ENCODE assay signal across 9 cellular contexts in the genomic region with DNA sequence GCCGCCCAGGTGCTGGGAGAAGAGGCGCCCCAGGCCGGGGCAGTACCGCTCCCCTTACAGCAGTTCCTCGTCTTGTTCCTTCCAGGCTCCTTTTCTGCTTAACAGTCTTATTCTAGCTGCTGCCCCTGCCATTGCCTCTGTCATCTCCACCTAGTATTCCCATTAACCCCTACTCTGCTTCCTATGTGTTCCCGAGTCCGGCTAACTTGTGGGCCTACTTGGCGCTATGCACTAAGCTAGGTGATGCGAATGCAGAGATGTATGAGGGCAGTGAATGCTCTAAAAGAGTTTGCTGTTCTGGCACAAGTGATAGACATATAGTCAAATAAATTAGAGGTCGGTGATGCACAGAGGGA. TPM values are rescaled to one million over a fixed set of nuclear protein-coding genes. Genes with fewer than 3 reads are reported as not detected.
DNase-seq lines count a peak whose midpoint lies in the region; ATAC-seq and TF ChIP-seq lines count a peak whose summit lies in the region.
"Had no signal": no experiment of that assay in that cellular context is flagged by ENCODE, and none has a peak within 500 bp of the region (broad histone marks: within the 10 kb centered on the region; RNA-seq: fewer than 3 reads in every experiment).

No MANE protein-coding gene starts in this region.

- no peaks in the 10 kb centered on the region for H3K9me3 Mint-ChIP-seq in central memory CD8-positive, alpha-beta T cell
- H3K9me3 Mint-ChIP-seq in neural progenitor cell = no peaks in the 10 kb centered on the region

- peaks cover 36% of the 10 kb centered on the region for H3K4me1 ChIP-seq in BLaER1
- H3K4me1 ChIP-seq in KMS-11 (ENCODE audit: low read depth, poor library complexity, severe bottlenecking) = peaks cover 13% of the 10 kb centered on the region
- H3K4me1 ChIP-seq in neural progenitor cell = peaks cover 6% of the 10 kb centered on the region

- DNase-seq in central memory CD8-positive, alpha-beta T cell (ENCODE audit: low spot score in 2 of 2) = no peak
- DNase-seq in neural progenitor cell (ENCODE audit: low spot score) (no peak), T-helper 9 cell (no peak), cerebellar cortex (ENCODE audit: low spot score) (no peak), SHP77 treated with DMSO at 0.1 percent for 48 hours (lab: John Stamatoyannopoulos, UW) (no peak)

- H3K36me3 ChIP-seq in BLaER1 (peaks cover 17% of the 10 kb centered on the region), KMS-11 (ENCODE audit: insufficient read depth) (no peaks in the 10 kb centered on the region), neural progenitor cell (no peaks in the 10 kb centered on the region)

- peak overlapping the region; percentile 77 for H3K4me3 Mint-ChIP-seq in central memory CD8-positive, alpha-beta T cell
- peak overlapping the region; percentile 96 for H3K4me3 Mint-ChIP-seq in neural progenitor cell

- H3K27ac ChIP-seq in BLaER1 (no peak overlapping the region), KMS-11 (no peak overlapping the region), neural progenitor cell (no peak overlapping the region)

- no peak for ATAC-seq in central memory CD8-positive, alpha-beta T cell (replicated peaks; ENCODE audit: extremely low read depth, poor library complexity, severe bottlenecking)
- no peak for ATAC-seq in HG02884 (IDR thresholded peaks at IDR 0.05; ENCODE audit: unreplicated experiment)

- no peaks in the 10 kb centered on the region for H3K36me3 Mint-ChIP-seq in central memory CD8-positive, alpha-beta T cell (ENCODE audit: insufficient read depth)
- H3K36me3 Mint-ChIP-seq in neural progenitor cell = peaks cover 6% of the 10 kb centered on the region

- H3K4me3 ChIP-seq in BLaER1 (peak overlapping the region; percentile 75), KMS-11 (IDR thresholded peaks at IDR 0.05; ENCODE audit: insufficient read depth, low read depth, low read length) (peak overlapping the region; percentile 97), neural progenitor cell (peak overlapping the region; percentile 68)

- H3K27me3 ChIP-seq in BLaER1 (no peaks in the 10 kb centered on the region), KMS-11 (ENCODE audit: insufficient read depth, low read depth) (peaks cover 4% of the 10 kb centered on the region; the same call in 1 of the 2 replicates), neural progenitor cell (no peaks in the 10 kb centered on the region)

- H3K27me3 Mint-ChIP-seq in central memory CD8-positive, alpha-beta T cell = peaks cover 48% of the 10 kb centered on the region
- H3K27me3 Mint-ChIP-seq in neural progenitor cell (ENCODE audit: insufficient read depth, low read depth) = peaks cover 3% of the 10 kb centered on the region

- no peaks in the 10 kb centered on the region for H4K20me1 ChIP-seq in BLaER1
- H4K20me1 ChIP-seq in KMS-11 (ENCODE audit: insufficient read depth) = no peaks in the 10 kb centered on the region
- no peaks in the 10 kb centered on the region for H4K20me1 ChIP-seq in neural progenitor cell (ENCODE audit: low read depth)

- H3F3A ChIP-seq in neural progenitor cell (ENCODE audit: low read depth) = no peaks in the 10 kb centered on the region

- H3K9ac ChIP-seq in BLaER1 (peak overlapping the region; percentile 78), KMS-11 (no peak overlapping the region; the same call in 1 of the 2 replicates), neural progenitor cell (no peak overlapping the region)

- peak overlapping the region; percentile 56 for H3K27ac Mint-ChIP-seq in central memory CD8-positive, alpha-beta T cell (ENCODE audit: low read depth)
- no peak overlapping the region for H3K27ac Mint-ChIP-seq in neural progenitor cell

- H3K79me2 ChIP-seq in KMS-11 (ENCODE audit: insufficient read depth, low read depth) (no peaks in the 10 kb centered on the region), neural progenitor cell (ENCODE audit: low read depth) (peaks cover 26% of the 10 kb centered on the region)

- H3K4me1 Mint-ChIP-seq in central memory CD8-positive, alpha-beta T cell = peaks cover 10% of the 10 kb centered on the region
- H3K4me1 Mint-ChIP-seq in neural progenitor cell = peaks cover 21% of the 10 kb centered on the region

- H3K4me2 ChIP-seq in BLaER1 = peak overlapping the region; percentile 94
- H3K4me2 ChIP-seq in KMS-11 = peak overlapping the region; percentile 70
- peak overlapping the region; percentile 84 for H3K4me2 ChIP-seq in neural progenitor cell

- H3K9me3 ChIP-seq in BLaER1 (no peaks in the 10 kb centered on the region), neural progenitor cell (ENCODE audit: low read depth) (no peaks in the 10 kb centered on the region)

- H2AFZ ChIP-seq in KMS-11 (ENCODE audit: low read depth) (peak overlapping the region; percentile 62), neural progenitor cell (replicated peaks) (peak overlapping the region; percentile 74)

- TF ChIP-seq CTCF in KMS-11 (conservative IDR thresholded peaks at IDR 0.05; ENCODE audit: low read depth, low read length) (no peak), neural progenitor cell (IDR thresholded peaks at IDR 0.05) (no peak)

RNA-seq across cellular contexts. Expression of a gene that starts 0.3 kb away (rescaled TPM):
- 31.5 and 59.2 TPM in 2 replicates for total RNA-seq in neural progenitor cell (ENCODE audit: low replicate concordance)

RNA-seq across cellular contexts. Expression of a gene that starts 6.9 kb away (rescaled TPM):
- not detected in 2 replicates for total RNA-seq in neural progenitor cell (ENCODE audit: low replicate concordance)
- total RNA-seq: esophagus mucosa had no signal

RNA-seq across cellular contexts. Expression of a gene that starts 18.9 kb away (rescaled TPM):
- total RNA-seq in neural progenitor cell (ENCODE audit: low replicate concordance) = 32.8 and 51.3 TPM in 2 replicates

RNA-seq across cellular contexts. Expression of a gene that starts 28.6 kb away (rescaled TPM):
- 17.2 and 18.6 TPM in 2 replicates for total RNA-seq in neural progenitor cell (ENCODE audit: low replicate concordance)

RNA-seq across cellular contexts. Expression of a gene that starts 46.6 kb away (rescaled TPM):
- total RNA-seq in neural progenitor cell (ENCODE audit: low replicate concordance) = 0.65 TPM in 1 of 2 replicates, not detected in the other
- total RNA-seq: esophagus mucosa had no signal
